Comparison of ENCODE assay signal across 1 cellular context in genomic region chr1:227756172-227756959, GRCh38.
TF ChIP-seq lines count a peak whose summit lies in the region.

No MANE protein-coding gene starts in this region.

TF ChIP-seq in WTC11, 78 proteins besides CTCF, POLR2A, EP300 and RAD21:
- TF ChIP-seq SMAD3 (CRISPR knock-in tag; IDR thresholded peaks at IDR 0.05; ENCODE audit: borderline replicate concordance) = no peak
- no peak for TF ChIP-seq NFE2L1 (CRISPR knock-in tag; IDR thresholded peaks at IDR 0.05)
- no peak for TF ChIP-seq HMGA2 (CRISPR knock-in tag; IDR thresholded peaks at IDR 0.05)
- no peak for TF ChIP-seq ZBTB21 (CRISPR knock-in tag; IDR thresholded peaks at IDR 0.05; ENCODE audit: borderline replicate concordance)
- no peak for TF ChIP-seq GABPB1 (CRISPR knock-in tag; IDR thresholded peaks at IDR 0.05)
- no peak for TF ChIP-seq TEAD1 (CRISPR knock-in tag; IDR thresholded peaks at IDR 0.05)
- TF ChIP-seq ZNF232 (CRISPR knock-in tag; IDR thresholded peaks at IDR 0.05) = no peak
- TF ChIP-seq ATF6 (CRISPR knock-in tag; IDR thresholded peaks at IDR 0.05) = no peak
- no peak for TF ChIP-seq FOXK1 (CRISPR knock-in tag; IDR thresholded peaks at IDR 0.05)
- no peak for TF ChIP-seq PRDM15 (CRISPR knock-in tag; IDR thresholded peaks at IDR 0.05)
- no peak for TF ChIP-seq SOX15 (CRISPR knock-in tag; IDR thresholded peaks at IDR 0.05)
- no peak for TF ChIP-seq E2F4 (CRISPR knock-in tag; IDR thresholded peaks at IDR 0.05; ENCODE audit: borderline replicate concordance, low read depth)
- no peak for TF ChIP-seq MYBL2 (CRISPR knock-in tag; IDR thresholded peaks at IDR 0.05)
- TF ChIP-seq IRF2 (CRISPR knock-in tag; IDR thresholded peaks at IDR 0.05; ENCODE audit: borderline replicate concordance, low read depth) = no peak
- no peak for TF ChIP-seq MXD4 (CRISPR knock-in tag; IDR thresholded peaks at IDR 0.05; ENCODE audit: borderline replicate concordance)
- no peak for TF ChIP-seq ELF4 (CRISPR knock-in tag; IDR thresholded peaks at IDR 0.05; ENCODE audit: low read depth)
- TF ChIP-seq GRHL2 (CRISPR knock-in tag; IDR thresholded peaks at IDR 0.05; ENCODE audit: insufficient replicate concordance, severe bottlenecking) = no peak
